In the genomic region with DNA sequence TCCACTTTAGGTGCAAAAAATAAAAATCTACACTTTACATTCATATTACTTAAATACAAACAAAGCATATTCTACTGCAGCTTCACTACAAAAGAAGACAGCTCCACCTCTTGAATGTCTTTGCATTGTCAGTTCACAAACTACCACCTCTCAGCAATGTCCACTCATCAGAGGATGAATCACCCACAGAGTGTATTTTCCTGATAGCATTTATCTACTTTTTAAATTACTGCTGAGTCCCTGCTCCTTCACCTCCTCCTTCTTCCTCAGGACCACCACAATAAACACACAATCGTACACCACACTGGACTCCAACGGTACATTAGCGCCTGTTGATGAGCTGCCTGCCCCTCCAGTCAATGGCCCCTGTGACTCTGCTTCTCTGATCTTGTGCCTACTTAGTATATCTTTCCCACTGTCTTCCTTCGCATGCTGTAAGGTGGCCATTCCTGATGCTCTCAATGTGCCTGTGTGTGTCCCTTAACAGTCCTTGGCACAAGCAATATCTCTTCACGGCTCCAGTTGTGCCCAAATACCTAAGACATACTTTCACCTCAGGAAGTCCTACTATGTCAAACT, we compare ENCODE assay signal across 26 cellular contexts.
"Had no signal": no experiment of that assay in that cellular context is flagged by ENCODE, and none has a peak within 500 bp of the region (broad histone marks: within the 10 kb centered on the region; RNA-seq: fewer than 3 reads in every experiment).

No MANE protein-coding gene starts in this region.

- H3K4me3 ChIP-seq: ascending aorta had no signal

- H3K9me3 Mint-ChIP-seq: activated CD4-positive, alpha-beta memory T cell treated with anti-CD3 and anti-CD28 coated beads, Interleukin-2, amount 10 ng/mL, durations not matched to agents 7 days and 5 days; activated naive CD8-positive, alpha-beta T cell treated with anti-CD3 and anti-CD28 coated beads for 36 hours; activated T-helper 17 cell treated with anti-CD3 and anti-CD28 coated beads, Interleukin-2, amount 50 U/mL, for 72 hours had no signal

- H3K27ac ChIP-seq: ascending aorta, WERI-Rb-1 had no signal

- H3K4me3 Mint-ChIP-seq: activated CD4-positive, alpha-beta memory T cell treated with anti-CD3 and anti-CD28 coated beads, Interleukin-2, amount 10 ng/mL, durations not matched to agents 7 days and 5 days; activated naive CD8-positive, alpha-beta T cell treated with anti-CD3 and anti-CD28 coated beads for 36 hours; activated T-cell treated with anti-CD3 and anti-CD28 coated beads, Interleukin-2, amount 50 U/mL, for 72 hours; activated T-helper 17 cell treated with anti-CD3 and anti-CD28 coated beads, Interleukin-2, amount 50 U/mL, for 72 hours had no signal

- ATAC-seq: activated T-cell treated with anti-CD3 and anti-CD28 coated beads, Interleukin-2, amount 50 U/mL, for 72 hours; activated T-helper 17 cell treated with anti-CD3 and anti-CD28 coated beads, Interleukin-2, amount 50 U/mL, for 72 hours; SK-N-SH treated with all-trans-retinoic acid at 6 μM for 48 hours had no signal

- H3K4me1 Mint-ChIP-seq: activated CD4-positive, alpha-beta memory T cell treated with anti-CD3 and anti-CD28 coated beads, Interleukin-2, amount 10 ng/mL, durations not matched to agents 7 days and 5 days; activated naive CD8-positive, alpha-beta T cell treated with anti-CD3 and anti-CD28 coated beads for 36 hours; activated T-helper 17 cell treated with anti-CD3 and anti-CD28 coated beads, Interleukin-2, amount 50 U/mL, for 72 hours had no signal

- H3K27ac Mint-ChIP-seq: activated CD4-positive, alpha-beta memory T cell treated with anti-CD3 and anti-CD28 coated beads, Interleukin-2, amount 10 ng/mL, durations not matched to agents 7 days and 5 days; activated naive CD8-positive, alpha-beta T cell treated with anti-CD3 and anti-CD28 coated beads for 36 hours; activated T-cell treated with anti-CD3 and anti-CD28 coated beads, Interleukin-2, amount 50 U/mL, for 72 hours; activated T-helper 17 cell treated with anti-CD3 and anti-CD28 coated beads, Interleukin-2, amount 50 U/mL, for 72 hours had no signal

- H3K36me3 ChIP-seq: ascending aorta, WERI-Rb-1 had no signal

- H3K27me3 ChIP-seq: ascending aorta had no signal

- DNase-seq: activated CD4-positive, alpha-beta memory T cell treated with anti-CD3 and anti-CD28 coated beads, Interleukin-2, amount 10 ng/mL, durations not matched to agents 7 days and 5 days; activated CD4-positive, alpha-beta T cell treated with anti-CD3 and anti-CD28 coated beads for 1 hour; activated CD4-positive, alpha-beta T cell treated with anti-CD3 and anti-CD28 coated beads for 48 hours; activated CD4-positive, CD25-positive, alpha-beta regulatory T cell; activated effector memory CD4-positive, alpha-beta T cell treated with anti-CD3 and anti-CD28 coated beads, Interleukin-2, amount 50 U/mL, for 16 hours; activated naive CD4-positive, alpha-beta T cell; activated naive CD4-positive, alpha-beta T cell treated with anti-CD3 and anti-CD28 coated beads, Interleukin-2, amount 50 U/mL, for 16 hours; activated naive CD8-positive, alpha-beta T cell treated with anti-CD3 and anti-CD28 coated beads for 36 hours; activated T-cell treated with anti-CD3 and anti-CD28 coated beads, Interleukin-2, amount 50 U/mL, for 1 hour; activated T-cell treated with anti-CD3 and anti-CD28 coated beads, Interleukin-2, amount 50 U/mL, for 72 hours; amygdala; NCI-H1105 treated with DMSO at 0.1 percent for 48 hours; NCI-H1436; NCI-H1694; NCI-H2029; NCI-H345; NCI-H524 treated with DMSO at 0.1 percent for 48 hours; NCI-H748 treated with DMSO at 0.1 percent for 48 hours; SHP77 treated with DMSO at 0.1 percent for 48 hours; T-helper 1 cell; T-helper 2 cell; T-helper 9 cell; WERI-Rb-1 had no signal

- H3K36me3 Mint-ChIP-seq: activated naive CD8-positive, alpha-beta T cell treated with anti-CD3 and anti-CD28 coated beads for 36 hours had no signal

- H3K4me1 ChIP-seq: ascending aorta had no signal

- H3K9me3 ChIP-seq: ascending aorta had no signal
